In genomic region chr21:33894736-33895288, GRCh38 we compare ENCODE assay signal across 1 cellular context.
A peak's percentile ranks its signal among the peaks of the same experiment; 100 is the strongest.
TF ChIP-seq lines count a peak whose summit lies in the region.

No MANE protein-coding gene starts in this region.

TF ChIP-seq in HepG2, 621 proteins besides CTCF, POLR2A, EP300 and RAD21 (continued from another document):
- TF ChIP-seq ZNF570 (CRISPR knock-in tag; IDR thresholded peaks at IDR 0.05; ENCODE audit: borderline replicate concordance) = no peak
- 0 out of 2 replicates have a peak, but pooled peaks have one; percentile 18 for TF ChIP-seq PITX1 (CRISPR knock-in tag; IDR thresholded peaks at IDR 0.05)
- TF ChIP-seq RFX5 (IDR thresholded peaks at IDR 0.05; ENCODE audit: low read depth, low read length) = no peak
- TF ChIP-seq PHF5A (CRISPR knock-in tag; IDR thresholded peaks at IDR 0.05; ENCODE audit: low read depth, unreplicated experiment) = no peak
- no peak for TF ChIP-seq LBX2 (CRISPR knock-in tag; IDR thresholded peaks at IDR 0.05; ENCODE audit: borderline replicate concordance)
- no peak for TF ChIP-seq ZNF646 (CRISPR knock-in tag; IDR thresholded peaks at IDR 0.05)
- TF ChIP-seq RAD51 (IDR thresholded peaks at IDR 0.05; ENCODE audit: borderline replicate concordance) = no peak
- TF ChIP-seq BATF2 (CRISPR knock-in tag; IDR thresholded peaks at IDR 0.05) = no peak
- no peak for TF ChIP-seq ZNF33A (CRISPR knock-in tag; IDR thresholded peaks at IDR 0.05; ENCODE audit: borderline replicate concordance)
- peak; percentile 69; the same call in 1 of the 2 replicates for TF ChIP-seq ZNF292 (CRISPR knock-in tag; IDR thresholded peaks at IDR 0.05; ENCODE audit: borderline replicate concordance, low read depth)
- no peak for TF ChIP-seq ZNF761 (CRISPR knock-in tag; conservative IDR thresholded peaks at IDR 0.05)
- TF ChIP-seq ZNF687 (CRISPR knock-in tag; IDR thresholded peaks at IDR 0.05) = peak; percentile 51
- no peak for TF ChIP-seq ZNF343 (CRISPR knock-in tag; IDR thresholded peaks at IDR 0.05)
- TF ChIP-seq CENPBD1 (CRISPR knock-in tag; IDR thresholded peaks at IDR 0.05; ENCODE audit: borderline replicate concordance, low read depth) = no peak
- TF ChIP-seq ZNF12 (CRISPR knock-in tag; IDR thresholded peaks at IDR 0.05) = no peak
- TF ChIP-seq TSC22D2 (CRISPR knock-in tag; IDR thresholded peaks at IDR 0.05; ENCODE audit: borderline replicate concordance) = no peak
- TF ChIP-seq SNAI1 (CRISPR knock-in tag; IDR thresholded peaks at IDR 0.05; ENCODE audit: borderline replicate concordance) = no peak
- no peak for TF ChIP-seq JDP2 (CRISPR knock-in tag; IDR thresholded peaks at IDR 0.05; ENCODE audit: borderline replicate concordance)
- no peak for TF ChIP-seq KDM3A (CRISPR knock-in tag; IDR thresholded peaks at IDR 0.05; ENCODE audit: low read depth)
- TF ChIP-seq HNF4G (IDR thresholded peaks at IDR 0.05; ENCODE audit: borderline replicate concordance, low read depth, low read length) = no peak
- TF ChIP-seq HNF4G (CRISPR knock-in tag; IDR thresholded peaks at IDR 0.05; ENCODE audit: borderline replicate concordance, low read depth) = no peak
- TF ChIP-seq PBX2 (CRISPR knock-in tag; IDR thresholded peaks at IDR 0.05) = no peak
- TF ChIP-seq ZNF629 (CRISPR knock-in tag; conservative IDR thresholded peaks at IDR 0.05) = no peak
- no peak for TF ChIP-seq BRCA1 (CRISPR knock-in tag; IDR thresholded peaks at IDR 0.05)
- TF ChIP-seq MIER3 (CRISPR knock-in tag; IDR thresholded peaks at IDR 0.05; ENCODE audit: borderline replicate concordance) = no peak
- peak; percentile 34; the same call in 1 of the 2 replicates for TF ChIP-seq SAP130 (CRISPR knock-in tag; IDR thresholded peaks at IDR 0.05; ENCODE audit: low read depth)
- TF ChIP-seq HOXD1 (CRISPR knock-in tag; IDR thresholded peaks at IDR 0.05) = no peak
- no peak for TF ChIP-seq ZNF550 (CRISPR knock-in tag; IDR thresholded peaks at IDR 0.05; ENCODE audit: borderline replicate concordance)
- peak; percentile 74 for TF ChIP-seq SMC3 (IDR thresholded peaks at IDR 0.05; ENCODE audit: low read length)
- no peak for TF ChIP-seq NFKB2 (CRISPR knock-in tag; IDR thresholded peaks at IDR 0.05; ENCODE audit: borderline replicate concordance)
- TF ChIP-seq TFDP1 (CRISPR knock-in tag; IDR thresholded peaks at IDR 0.05; ENCODE audit: borderline replicate concordance) = no peak
- TF ChIP-seq ZNF331 (CRISPR knock-in tag; IDR thresholded peaks at IDR 0.05) = no peak
